1 cellular context compared by ENCODE assay signal in the genomic region with DNA sequence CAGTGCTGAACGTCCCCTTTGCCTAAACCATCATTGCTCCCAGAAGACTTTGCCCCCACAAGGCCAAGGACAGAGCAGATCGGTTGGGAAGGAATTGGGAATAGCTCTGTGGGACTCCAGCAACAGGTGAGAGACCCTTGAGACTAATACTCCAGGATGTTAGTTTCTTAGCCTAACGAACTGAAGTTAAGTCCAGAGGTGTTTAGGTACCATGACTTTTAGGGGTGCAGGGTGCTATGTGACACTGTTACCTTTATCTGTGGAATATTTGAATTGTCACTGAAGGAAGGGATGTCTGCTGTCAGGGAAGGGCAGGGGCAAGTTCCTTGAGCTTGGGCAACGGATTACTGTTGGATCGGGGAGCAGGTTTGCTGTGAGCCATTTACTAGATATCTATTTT.
TF ChIP-seq lines count a peak whose summit lies in the region.

No MANE protein-coding gene starts in this region.

TF ChIP-seq in H1, 55 proteins besides CTCF, POLR2A, EP300 and RAD21:
- TF ChIP-seq TCF12 (IDR thresholded peaks at IDR 0.05; ENCODE audit: low read depth, low read length) (no peak), POLR2AphosphoS5 (IDR thresholded peaks at IDR 0.05; ENCODE audit: low read depth, low read length) (0 out of 2 replicates have a peak, but pooled peaks have one; percentile 7)
